Comparison of ENCODE assay signal across 8 cellular contexts in the genomic region with DNA sequence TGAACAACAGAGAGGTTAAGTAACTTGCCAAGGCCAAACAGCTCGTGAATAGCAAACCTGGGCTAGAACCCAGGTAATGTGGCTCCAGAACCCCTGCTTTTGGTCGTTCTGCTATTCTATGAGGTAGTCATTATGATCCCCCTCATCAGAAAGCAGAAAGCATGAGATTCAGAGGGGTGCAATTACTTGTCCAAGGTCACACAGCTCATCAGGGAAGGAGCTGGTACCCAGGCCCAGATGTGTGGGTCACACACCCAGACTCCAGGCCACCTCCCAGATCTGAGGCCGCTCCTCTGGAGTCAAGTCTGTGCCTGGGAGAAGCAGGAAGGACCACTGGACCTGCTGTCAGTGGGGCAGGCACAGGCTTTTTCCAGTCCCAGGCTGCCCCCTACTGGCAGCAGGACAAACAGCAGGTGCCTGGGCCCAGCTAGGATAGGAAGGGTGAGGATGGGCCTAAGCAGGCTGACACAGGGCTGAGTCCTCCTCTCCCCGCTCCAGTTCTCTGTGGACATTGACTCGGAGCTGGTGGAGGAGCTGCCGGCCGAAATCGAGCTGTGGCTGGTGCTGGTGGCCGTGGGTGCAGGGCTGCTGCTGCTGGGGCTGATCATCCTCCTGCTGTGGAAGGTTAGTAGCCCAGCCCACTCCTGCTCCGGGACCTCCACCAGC. TPM values are rescaled to one million over a fixed set of nuclear protein-coding genes. Genes with fewer than 3 reads are reported as not detected.
DNase-seq lines count a peak whose midpoint lies in the region; ATAC-seq and TF ChIP-seq lines count a peak whose summit lies in the region.

No MANE protein-coding gene starts in this region.

- TF ChIP-seq POLR2A in NB4 (IDR thresholded peaks at IDR 0.05; ENCODE audit: extremely low read depth, insufficient read length) = no peak
- no peak for TF ChIP-seq POLR2A in adrenal gland (IDR thresholded peaks at IDR 0.05)

- H3K27me3 Mint-ChIP-seq in T-helper 17 cell = no peaks in the 10 kb centered on the region

- H3K4me1 Mint-ChIP-seq in T-helper 17 cell = peaks cover 2% of the 10 kb centered on the region

- H3K4me1 ChIP-seq in adrenal gland (replicated peaks in 1 of 2) (no peaks in the 10 kb centered on the region), right atrium auricular region (no peaks in the 10 kb centered on the region)

- no peaks in the 10 kb centered on the region for H3K36me3 Mint-ChIP-seq in T-helper 17 cell (ENCODE audit: low read depth)

- TF ChIP-seq CTCF in AG09309 (IDR thresholded peaks at IDR 0.05; ENCODE audit: control insufficient read depth, insufficient read depth, low read depth, low read length, missing control alignments) = peak; percentile 96
- TF ChIP-seq CTCF in NB4 (IDR thresholded peaks at IDR 0.05; ENCODE audit: low read depth, low read length) = peak; percentile 92
- peak; percentile 90 to 98 (median 96) for TF ChIP-seq CTCF in adrenal gland (IDR thresholded peaks at IDR 0.05)
- peak; percentile 98 for TF ChIP-seq CTCF in right atrium auricular region (IDR thresholded peaks at IDR 0.05)

- WGBS in adrenal gland, 4 donors = 35 to 70% (median 38%) methylated on average over 3 to 10 of the region's 10 CpGs

- peak overlapping the region; percentile 14 for H3K27ac Mint-ChIP-seq in T-helper 17 cell

- H3K27me3 ChIP-seq in adrenal gland (no peaks in the 10 kb centered on the region), right atrium auricular region (no peaks in the 10 kb centered on the region)

- no peak overlapping the region for H3K4me3 Mint-ChIP-seq in T-helper 17 cell

- H3K36me3 ChIP-seq in adrenal gland (replicated peaks in 1 of 2) (peaks cover 0 to 28% of the 10 kb centered on the region in 2 donors), right atrium auricular region (peaks cover 18% of the 10 kb centered on the region)

- DNase-seq in AG09309 (ENCODE audit: low read depth) (no peak), GM19238 (ENCODE audit: insufficient read length, low spot score) (peak; percentile 87), NB4 (ENCODE audit: low read depth) (peak; percentile 77), T-helper 17 cell (peak; percentile 60 to 74 (median 61)), adrenal gland (peak; percentile 72 to 89 (median 81)), right atrium auricular region (ENCODE audit: low spot score) (peak; percentile 75)
- peak; percentile 70 for DNase-seq in stimulated activated CD4-positive, alpha-beta T cell treated with anti-CD3 and anti-CD28 coated beads, Interleukin-12 subunit alpha, Interleukin-12 subunit beta, amount 100 ng/mL, for 4 hours

- no peaks in the 10 kb centered on the region for H3K9me3 ChIP-seq in T-helper 17 cell (ENCODE audit: control insufficient read depth, low read length, poor library complexity, severe bottlenecking)
- no peaks in the 10 kb centered on the region for H3K9me3 ChIP-seq in adrenal gland (replicated peaks in 1 of 3)
- H3K9me3 ChIP-seq in right atrium auricular region = no peaks in the 10 kb centered on the region

- ATAC-seq in T-helper 17 cell = peak; percentile 95
- no peak for ATAC-seq in GM18861 (IDR thresholded peaks at IDR 0.05; ENCODE audit: unreplicated experiment)

- H3K4me3 ChIP-seq in AG09309 (ENCODE audit: control insufficient read depth, low read depth, low read length) (no peak overlapping the region), NB4 (ENCODE audit: low read depth, low read length) (no peak overlapping the region), adrenal gland (no peak overlapping the region), right atrium auricular region (no peak overlapping the region)

- peak overlapping the region in 1 of 5 donors; percentile 12 for H3K27ac ChIP-seq in adrenal gland
- H3K27ac ChIP-seq in right atrium auricular region = no peak overlapping the region

- intact Hi-C loops in adrenal gland (cut with DNase I) = no loop called here

RNA-seq across cellular contexts. Expression of a gene that starts 7.8 kb away (rescaled TPM):
- total RNA-seq in T-helper 17 cell (10 to 100 TPM; 19.9 to 20.9 TPM), adrenal gland (100 to 1,000 TPM in 7 of 8 donors, 10 to 100 TPM in 1; 98.9 to 225 (median 137) TPM), right atrium auricular region (100 to 1,000 TPM; 186 to 214 TPM)
- polyA plus RNA-seq in adrenal gland = 100 to 1,000 TPM in 1 of 3 donors, 10 to 100 TPM in 2; 48.5 to 110 (median 59.7) TPM

RNA-seq across cellular contexts. Expression of a gene that starts 31.5 kb away (rescaled TPM):
- 10 to 100 TPM in 1 of 2 donors, 1 to 10 TPM in 1; 8.0 to 10.6 TPM for total RNA-seq in T-helper 17 cell
- total RNA-seq in adrenal gland = 100 to 1,000 TPM in 7 of 8 donors, 10 to 100 TPM in 1; 31.4 to 206 (median 134) TPM
- 100 to 1,000 TPM in 2 of 3 donors, 10 to 100 TPM in 1; 20.9 to 164 (median 116) TPM for polyA plus RNA-seq in adrenal gland
- total RNA-seq in right atrium auricular region = 10 to 100 TPM; 29.5 to 61.8 TPM

RNA-seq across cellular contexts. Expression of a gene that starts 42.6 kb away (rescaled TPM):
- total RNA-seq in T-helper 17 cell (1 to 10 TPM; 1.7 to 5.8 TPM), adrenal gland (10 to 100 TPM in 1 of 8 donors, 1 to 10 TPM in 7; 1.3 to 12.6 (median 4.0) TPM), right atrium auricular region (1 to 10 TPM in 1 of 2 donors, under 1 TPM in 1; 0.78 to 1.1 TPM)
- 10 to 100 TPM in 1 of 3 donors, 1 to 10 TPM in 2; 1.1 to 11.0 (median 3.0) TPM for polyA plus RNA-seq in adrenal gland

Comparison
In these comparisons a context has a peak if more than half of its experiments do, and no peak if none do; other contexts are left out.
1. RNA of a gene that starts 7.8 kb away (total RNA-seq): 186 to 214 TPM in right atrium auricular region and 98.9 to 225 TPM in adrenal gland; 19.9 to 20.9 TPM in T-helper 17 cell; every median in the first group is over 4 times any median in the second.
2. Peak in every context shown above with its lines, with median percentiles within 50 percentile points of each other: CTCF ChIP-seq.